ENCODE assay signal across 24 cellular contexts in genomic region chr12:110957652-110958051, GRCh38. TPM values are rescaled to one million over a fixed set of nuclear protein-coding genes. Genes with fewer than 3 reads are reported as not detected.
A peak's percentile ranks its signal among the peaks of the same experiment; 100 is the strongest.
DNase-seq lines count a peak whose midpoint lies in the region; ATAC-seq and TF ChIP-seq lines count a peak whose summit lies in the region.
"Had no signal": no experiment of that assay in that cellular context is flagged by ENCODE, and none has a peak within 500 bp of the region (broad histone marks: within the 10 kb centered on the region; RNA-seq: fewer than 3 reads in every experiment).

No MANE protein-coding gene starts in this region.

- DNase-seq in GM23338 (ENCODE audit: low spot score): no peak
- DNase-seq in NCI-H1930 (lab: John Stamatoyannopoulos, UW): peak; percentile 55 to 81
- DNase-seq in WTC11 (ENCODE audit: low spot score): no peak
- peak; percentile 70 for DNase-seq in occipital lobe (lab: John Stamatoyannopoulos, UW)
- DNase-seq in NCI-H2107 treated with DMSO at 0.1 percent for 48 hours (lab: John Stamatoyannopoulos, UW; ENCODE audit: unreplicated experiment): no peak
- no peak for DNase-seq in vagina (ENCODE audit: extremely low spot score in 2 of 2)
- DNase-seq in NOMO-1 treated with DMSO at 0.1 percent for 48 hours (lab: John Stamatoyannopoulos, UW; ENCODE audit: unreplicated experiment): no peak
- DNase-seq: activated CD4-positive, alpha-beta T cell treated with anti-CD3 and anti-CD28 coated beads, Interleukin-2, amount 50 U/mL, for 4 hours; activated naive CD4-positive, alpha-beta T cell treated with anti-CD3 and anti-CD28 coated beads for 36 hours; brain microvascular endothelial cell; GDM1; HCEC 1CT; MV-4-11; NCI-H1694 treated with DMSO at 0.1 percent for 48 hours; NCI-H526 treated with DMSO at 0.1 percent for 48 hours; small intestine; tibial artery had no signal

- ATAC-seq in GM23338 (no peak; the same call in 2 of the 3 replicates), WTC11 (peak; percentile 57), HG03045 (IDR thresholded peaks at IDR 0.05; ENCODE audit: unreplicated experiment) (no peak)

- H3K4me2 ChIP-seq in GM23338: no peak overlapping the region
- H3K4me2 ChIP-seq: BLaER1 had no signal

- no peaks in the 10 kb centered on the region for H3K27me3 Mint-ChIP-seq in GM23338 (ENCODE audit: insufficient read depth, low read depth, poor library complexity)
- H3K27me3 Mint-ChIP-seq in WTC11 (ENCODE audit: low read depth): peaks cover 23% of the 10 kb centered on the region

- H3K4me1 Mint-ChIP-seq in GM23338 (no peaks in the 10 kb centered on the region), WTC11 (no peaks in the 10 kb centered on the region)

- H3F3A ChIP-seq in GM23338 (replicated peaks; ENCODE audit: low read depth): no peaks in the 10 kb centered on the region

- 0 out of 2 replicates have a peak overlapping the region, but pooled peaks have one; percentile 63 for H2AFZ ChIP-seq in GM23338

- H3K4me1 ChIP-seq in GM23338 (ENCODE audit: insufficient read depth) (no peaks in the 10 kb centered on the region), vagina (no peaks in the 10 kb centered on the region)
- H3K4me1 ChIP-seq: BLaER1, tibial artery had no signal

- no peaks in the 10 kb centered on the region for H3K79me2 ChIP-seq in GM23338 (replicated peaks; ENCODE audit: insufficient read depth)

- H3K4me3 ChIP-seq in GM23338: no peak overlapping the region
- H3K4me3 ChIP-seq in vagina: no peak overlapping the region
- H3K4me3 ChIP-seq: BLaER1, tibial artery had no signal

- no peak overlapping the region for H3K27ac ChIP-seq in GM23338 (ENCODE audit: low read depth)
- H3K27ac ChIP-seq in vagina: no peak overlapping the region
- H3K27ac ChIP-seq: BLaER1, brain microvascular endothelial cell, RWPE1, tibial artery had no signal

- no peaks in the 10 kb centered on the region for H3K9me3 ChIP-seq in vagina
- H3K9me3 ChIP-seq: tibial artery had no signal

- POLR2A ChIA-PET in WTC11 (lab: Charles Lee): no interaction called here

- TF ChIP-seq CTCF in GM23338 (conservative IDR thresholded peaks at IDR 0.05; ENCODE audit: low read depth in 2 of 2): no peak
- no peak for TF ChIP-seq CTCF in WTC11 (IDR thresholded peaks at IDR 0.05)
- no peak for TF ChIP-seq CTCF in vagina (IDR thresholded peaks at IDR 0.05)

- H3K36me3 ChIP-seq in GM23338 (ENCODE audit: insufficient read depth) (no peaks in the 10 kb centered on the region), vagina (no peaks in the 10 kb centered on the region)
- H3K36me3 ChIP-seq: BLaER1, brain microvascular endothelial cell, tibial artery had no signal

- H3K9me3 Mint-ChIP-seq in GM23338 (peaks cover 5% of the 10 kb centered on the region; the same call in 2 of the 3 replicates), WTC11 (peaks cover 22% of the 10 kb centered on the region)
- H3K9me3 Mint-ChIP-seq: activated naive CD4-positive, alpha-beta T cell treated with anti-CD3 and anti-CD28 coated beads for 36 hours; activated T-helper 1 cell treated with anti-CD3 and anti-CD28 coated beads, Interleukin-12 subunit alpha, Interleukin-12 subunit beta, Interleukin-2, Interleukin-4 antibody, amounts not matched to agents 30 ng/mL and 10 ng/mL and 1 ng/mL, durations not matched to agents 14 hours and 24 hours and 36 hours; stimulated activated naive CD8-positive, alpha-beta T cell treated with anti-CD3 and anti-CD28 coated beads, Interleukin-15, Interleukin-2, amounts not matched to agents 100 ng/mL and 50 ng/mL, for 24 hours had no signal

- H3K27ac Mint-ChIP-seq in GM23338: no peak overlapping the region
- no peak overlapping the region for H3K27ac Mint-ChIP-seq in WTC11
- H3K27ac Mint-ChIP-seq: activated naive CD4-positive, alpha-beta T cell treated with anti-CD3 and anti-CD28 coated beads for 36 hours; activated T-helper 1 cell treated with anti-CD3 and anti-CD28 coated beads, Interleukin-12 subunit alpha, Interleukin-12 subunit beta, Interleukin-2, Interleukin-4 antibody, amounts not matched to agents 30 ng/mL and 10 ng/mL and 1 ng/mL, durations not matched to agents 14 hours and 24 hours and 36 hours; stimulated activated naive CD8-positive, alpha-beta T cell treated with anti-CD3 and anti-CD28 coated beads, Interleukin-15, Interleukin-2, amounts not matched to agents 100 ng/mL and 50 ng/mL, for 24 hours had no signal

- CTCF ChIA-PET in WTC11 (lab: Charles Lee): interaction anchor here (0.8 to 2.0 kb wide), 3 partner anchors 21 to 341 kb away, joined by 3 to 7 read pairs (median 6); no protein-coding TSS in a partner anchor

- H3K36me3 Mint-ChIP-seq in GM23338 (ENCODE audit: low read depth) (no peaks in the 10 kb centered on the region; the same call in 2 of the 3 replicates), WTC11 (peaks cover 3% of the 10 kb centered on the region; the same call in 1 of the 2 replicates)

- H3K4me3 Mint-ChIP-seq in GM23338 (no peak overlapping the region), WTC11 (no peak overlapping the region)
- H3K4me3 Mint-ChIP-seq: activated naive CD4-positive, alpha-beta T cell treated with anti-CD3 and anti-CD28 coated beads for 36 hours; activated T-helper 1 cell treated with anti-CD3 and anti-CD28 coated beads, Interleukin-12 subunit alpha, Interleukin-12 subunit beta, Interleukin-2, Interleukin-4 antibody, amounts not matched to agents 30 ng/mL and 10 ng/mL and 1 ng/mL, durations not matched to agents 14 hours and 24 hours and 36 hours; stimulated activated naive CD8-positive, alpha-beta T cell treated with anti-CD3 and anti-CD28 coated beads, Interleukin-15, Interleukin-2, amounts not matched to agents 100 ng/mL and 50 ng/mL, for 24 hours had no signal

- no peaks in the 10 kb centered on the region for H4K20me1 ChIP-seq in GM23338 (replicated peaks; ENCODE audit: insufficient read depth)
- H4K20me1 ChIP-seq: BLaER1 had no signal

- no peak for TF ChIP-seq POLR2A in vagina (IDR thresholded peaks at IDR 0.05)

- H3K9me2 ChIP-seq in GM23338 (ENCODE audit: insufficient read depth): no peaks in the 10 kb centered on the region

- H3K27me3 ChIP-seq in GM23338 (ENCODE audit: insufficient read depth) (no peaks in the 10 kb centered on the region), vagina (no peaks in the 10 kb centered on the region)
- H3K27me3 ChIP-seq: BLaER1, brain microvascular endothelial cell had no signal

- intact Hi-C loops in vagina (cut with DNase I): no loop called here

TF ChIP-seq in WTC11, 78 proteins besides CTCF, POLR2A, EP300 and RAD21:
- TF ChIP-seq, protein P1, sequence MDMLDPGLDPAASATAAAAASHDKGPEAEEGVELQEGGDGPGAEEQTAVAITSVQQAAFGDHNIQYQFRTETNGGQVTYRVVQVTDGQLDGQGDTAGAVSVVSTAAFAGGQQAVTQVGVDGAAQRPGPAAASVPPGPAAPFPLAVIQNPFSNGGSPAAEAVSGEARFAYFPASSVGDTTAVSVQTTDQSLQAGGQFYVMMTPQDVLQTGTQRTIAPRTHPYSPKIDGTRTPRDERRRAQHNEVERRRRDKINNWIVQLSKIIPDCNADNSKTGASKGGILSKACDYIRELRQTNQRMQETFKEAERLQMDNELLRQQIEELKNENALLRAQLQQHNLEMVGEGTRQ (CRISPR knock-in tag; IDR thresholded peaks at IDR 0.05): peak; percentile 77
- TF ChIP-seq, protein P2, sequence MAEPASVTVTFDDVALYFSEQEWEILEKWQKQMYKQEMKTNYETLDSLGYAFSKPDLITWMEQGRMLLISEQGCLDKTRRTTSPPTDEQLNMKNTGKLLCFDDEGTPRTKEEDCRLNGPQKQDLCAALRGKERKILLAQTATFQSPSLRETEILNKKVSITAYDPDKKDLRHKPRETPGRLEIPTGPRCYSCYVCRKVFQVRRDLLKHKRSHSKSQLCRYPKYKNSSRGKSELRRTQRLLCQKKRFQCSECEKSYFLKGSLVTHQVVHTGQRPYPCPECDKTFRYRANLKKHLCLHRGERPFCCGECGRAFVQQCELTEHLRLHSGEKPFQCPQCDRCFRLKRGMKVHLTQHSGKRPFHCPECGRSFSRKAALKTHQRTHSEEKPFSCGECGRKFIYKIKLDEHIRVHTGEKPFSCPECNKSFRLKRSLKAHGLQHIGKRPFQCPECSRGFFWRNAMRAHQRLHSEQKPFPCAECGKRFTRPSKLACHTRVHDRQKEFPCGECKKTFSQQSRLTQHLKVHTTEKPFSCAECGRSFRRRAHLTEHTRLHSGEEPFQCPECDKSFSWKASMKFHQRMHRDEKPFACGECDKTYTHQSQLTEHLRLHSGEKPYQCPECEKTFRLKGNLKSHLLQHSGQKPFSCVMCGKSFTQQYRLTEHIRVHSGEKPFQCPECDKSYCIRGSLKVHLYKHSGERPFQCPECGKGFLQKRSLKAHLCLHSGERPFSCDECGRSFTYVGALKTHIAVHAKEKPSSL (CRISPR knock-in tag; conservative IDR thresholded peaks at IDR 0.05): no peak
- TF ChIP-seq ZNF138 (CRISPR knock-in tag; conservative IDR thresholded peaks at IDR 0.05): no peak
- TF ChIP-seq USF1 (CRISPR knock-in tag; IDR thresholded peaks at IDR 0.05): peak; percentile 71

RNA-seq across cellular contexts. Expression of gene MYL2, which starts 37.3 kb away (rescaled TPM):
- total RNA-seq in GM23338 (2014; rRNA removed; shearing (Covaris generic)): not detected in 2 replicates
- polyA plus RNA-seq in GM23338 (2016; fragmentation: Nextera tagmentation; extraction: Ambion mirVana): not detected in 2 replicates
- total RNA-seq in WTC11 (2021) (not detected in 3 replicates), occipital lobe (not detected), vagina (not detected)
- total RNA-seq: activated naive CD4-positive, alpha-beta T cell treated with anti-CD3 and anti-CD28 coated beads for 36 hours; activated T-helper 1 cell treated with anti-CD3 and anti-CD28 coated beads, Interleukin-12 subunit alpha, Interleukin-12 subunit beta, Interleukin-2, Interleukin-4 antibody, amounts not matched to agents 30 ng/mL and 10 ng/mL and 1 ng/mL, durations not matched to agents 14 hours and 24 hours and 36 hours; chondrocyte; liver had no signal

Comparison
In these comparisons a context has a peak if more than half of its experiments do, and no peak if none do; other contexts are left out.
1. DNase-seq: peak in NCI-H1930 (2 of 2) and occipital lobe (single experiment); none in GM23338 (single experiment), WTC11 (single experiment), NCI-H2107 treated with DMSO at 0.1 percent for 48 hours (single experiment), vagina (0 of 2) and NOMO-1 treated with DMSO at 0.1 percent for 48 hours (single experiment).